Comparison of ENCODE assay signal across 9 cellular contexts in the genomic region with DNA sequence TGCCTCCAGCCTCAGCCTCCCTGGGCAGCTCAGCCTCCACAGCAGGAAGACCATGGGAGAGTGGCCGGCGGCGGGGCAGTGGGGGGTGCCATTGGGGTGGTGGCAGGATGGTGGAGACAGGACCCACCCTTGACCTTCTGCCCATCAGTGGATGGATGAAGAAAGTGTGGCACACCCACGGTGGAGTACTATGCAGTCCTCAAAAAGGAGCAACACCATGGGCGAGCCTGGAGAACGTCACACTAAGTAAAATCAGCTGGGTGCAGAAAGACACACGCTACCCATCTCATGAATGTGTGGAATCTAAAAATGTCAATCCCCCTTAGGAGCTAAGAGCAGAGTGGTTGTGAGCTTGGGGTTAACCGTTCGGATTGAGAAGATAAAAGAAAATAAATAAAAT.
"Had no signal": no experiment of that assay in that cellular context is flagged by ENCODE, and none has a peak within 500 bp of the region (broad histone marks: within the 10 kb centered on the region; RNA-seq: fewer than 3 reads in every experiment).

No MANE protein-coding gene starts in this region.

- H3K36me3 ChIP-seq: HAP-1 had no signal

- H3K9ac ChIP-seq: GM23248 had no signal

- H3K4me1 ChIP-seq: HAP-1 had no signal

- H3K9me3 Mint-ChIP-seq: IgD-negative memory B cell had no signal

- H3K36me3 Mint-ChIP-seq: IgD-negative memory B cell had no signal

- H3K27ac Mint-ChIP-seq: IgD-negative memory B cell had no signal

- H3K4me3 ChIP-seq: GM23248, HAP-1 had no signal

- H3K9me3 ChIP-seq: HAP-1 had no signal

- ATAC-seq: HCT116, HepG2 had no signal

- FAIRE-seq: HepG2 had no signal

- H3K4me3 Mint-ChIP-seq: IgD-negative memory B cell had no signal

- H3K27ac ChIP-seq: GM23248, HL-60 had no signal

- H2AFZ ChIP-seq: GM23248 had no signal

- DNase-seq: GM23248, GOT3, H7, KG1 had no signal
